Comparison of ENCODE assay signal across 9 cellular contexts in the genomic region with DNA sequence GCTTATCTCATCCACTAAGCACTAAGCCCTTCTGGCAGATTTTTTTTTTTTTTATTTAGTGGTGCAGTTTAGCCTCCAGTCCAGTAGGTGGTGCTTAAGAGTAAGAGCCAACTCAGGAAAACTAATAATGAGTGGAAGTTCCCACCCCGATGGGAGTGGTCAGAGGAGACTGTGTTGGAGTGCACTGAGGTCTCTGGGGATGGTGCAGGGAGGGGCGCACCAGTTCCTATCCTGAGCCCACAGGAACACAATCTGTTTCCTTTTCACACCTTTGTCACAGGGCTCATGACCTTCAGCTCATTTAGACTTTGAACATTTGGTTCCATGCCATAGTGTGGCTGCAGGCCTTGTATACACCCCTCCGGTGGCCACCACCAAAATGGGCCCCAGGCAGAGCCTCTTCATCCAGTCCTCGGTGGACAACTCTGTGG.
DNase-seq lines count a peak whose midpoint lies in the region; ATAC-seq and TF ChIP-seq lines count a peak whose summit lies in the region.
"Had no signal": no experiment of that assay in that cellular context is flagged by ENCODE, and none has a peak within 500 bp of the region (broad histone marks: within the 10 kb centered on the region; RNA-seq: fewer than 3 reads in every experiment).

No MANE protein-coding gene starts in this region.

- no peak overlapping the region for H3K27ac ChIP-seq in heart left ventricle
- H3K27ac ChIP-seq: skin epidermis had no signal

- no peaks in the 10 kb centered on the region for H3K27me3 ChIP-seq in heart left ventricle

- WGBS in heart left ventricle, 4 donors = 57 to 74% (median 72%) methylated on average over 3 to 4 of the region's 4 CpGs

- H3K9me3 ChIP-seq in heart left ventricle = peaks cover 0 to 25% (median 0%) of the 10 kb centered on the region in 12 donors

- DNase-seq in DMS 273 (lab: John Stamatoyannopoulos, UW; ENCODE audit: unreplicated experiment) = peak; percentile 13
- DNase-seq in DMS 273 treated with DMSO at 0.1 percent for 48 hours (lab: John Stamatoyannopoulos, UW) = no peak
- peak; percentile 0 for DNase-seq in NCI-H69 (lab: John Stamatoyannopoulos, UW)
- DNase-seq in heart left ventricle = peak; percentile 52 to 67 (median 60)
- no peak for DNase-seq in NCI-H2107 treated with DMSO at 0.1 percent for 48 hours (lab: John Stamatoyannopoulos, UW; ENCODE audit: unreplicated experiment)
- DNase-seq in amniotic stem cell (lab: John Stamatoyannopoulos, UW) = no peak

- peak; percentile 92 for ATAC-seq in HG02642 (IDR thresholded peaks at IDR 0.05; ENCODE audit: poor library complexity, unreplicated experiment)
- peak; percentile 78 to 98 (median 90) for ATAC-seq in heart left ventricle
- no peak for ATAC-seq in GM19467 (IDR thresholded peaks at IDR 0.05; ENCODE audit: unreplicated experiment)

- no peaks in the 10 kb centered on the region for H3K36me3 ChIP-seq in heart left ventricle

- H3K4me3 ChIP-seq in heart left ventricle = no peak overlapping the region
- H3K4me3 ChIP-seq: skin epidermis had no signal

- H3K4me1 ChIP-seq in heart left ventricle = peaks cover 0 to 7% (median 0%) of the 10 kb centered on the region in 12 donors

- TF ChIP-seq CTCF in heart left ventricle (IDR thresholded peaks at IDR 0.05) = peak; percentile 24 to 63 (median 53)

- no peak for TF ChIP-seq POLR2A in heart left ventricle (IDR thresholded peaks at IDR 0.05)

- intact Hi-C loops in heart left ventricle (cut with DNase I) = loop anchor here in 2 of 10 donors (1.0 to 10.0 kb wide), 2 partner anchors 366 to 371 kb away; a partner anchor contains a TSS

Comparison
In these comparisons a context has a peak if more than half of its experiments do, and no peak if none do; other contexts are left out.
1. DNase-seq: peak in DMS 273 (single experiment), NCI-H69 (single experiment) and heart left ventricle (5 of 5); none in DMS 273 treated with DMSO at 0.1 percent for 48 hours (single experiment), NCI-H2107 treated with DMSO at 0.1 percent for 48 hours (single experiment) and amniotic stem cell (single experiment).